In the genomic region with DNA sequence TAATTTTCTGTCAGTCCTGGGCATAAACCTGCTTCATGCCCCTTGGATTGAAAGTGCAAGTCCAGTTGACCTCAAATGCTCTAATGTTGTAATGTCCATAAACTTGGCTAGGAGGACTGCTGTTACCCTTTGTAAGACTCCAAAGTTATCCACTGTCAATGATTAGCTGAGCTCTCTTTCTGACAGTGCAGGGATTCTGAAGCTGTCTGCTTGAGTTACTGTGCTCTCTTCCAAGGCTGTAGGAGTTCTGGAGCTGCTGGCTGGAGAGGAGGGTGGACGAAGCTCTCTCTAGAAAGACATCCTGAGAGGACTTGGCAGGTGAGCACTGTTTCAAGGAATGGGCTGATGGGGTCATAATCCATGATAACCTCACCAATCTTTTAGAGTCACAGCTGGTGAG, we compare ENCODE assay signal across 17 cellular contexts. TPM values are rescaled to one million over a fixed set of nuclear protein-coding genes. Genes with fewer than 3 reads are reported as not detected.
"Had no signal": no experiment of that assay in that cellular context is flagged by ENCODE, and none has a peak within 500 bp of the region (broad histone marks: within the 10 kb centered on the region; RNA-seq: fewer than 3 reads in every experiment).

A gene with protein sequence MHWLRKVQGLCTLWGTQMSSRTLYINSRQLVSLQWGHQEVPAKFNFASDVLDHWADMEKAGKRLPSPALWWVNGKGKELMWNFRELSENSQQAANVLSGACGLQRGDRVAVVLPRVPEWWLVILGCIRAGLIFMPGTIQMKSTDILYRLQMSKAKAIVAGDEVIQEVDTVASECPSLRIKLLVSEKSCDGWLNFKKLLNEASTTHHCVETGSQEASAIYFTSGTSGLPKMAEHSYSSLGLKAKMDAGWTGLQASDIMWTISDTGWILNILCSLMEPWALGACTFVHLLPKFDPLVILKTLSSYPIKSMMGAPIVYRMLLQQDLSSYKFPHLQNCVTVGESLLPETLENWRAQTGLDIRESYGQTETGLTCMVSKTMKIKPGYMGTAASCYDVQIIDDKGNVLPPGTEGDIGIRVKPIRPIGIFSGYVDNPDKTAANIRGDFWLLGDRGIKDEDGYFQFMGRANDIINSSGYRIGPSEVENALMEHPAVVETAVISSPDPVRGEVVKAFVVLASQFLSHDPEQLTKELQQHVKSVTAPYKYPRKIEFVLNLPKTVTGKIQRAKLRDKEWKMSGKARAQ (plus strand): TSS at position 158 of the 400 bp plus-strand sequence. CDS start 8,594 bp downstream, outside the sequence.

RNA-seq across cellular contexts. Expression of the gene that starts here (rescaled TPM):
- total RNA-seq: cerebellum, dorsolateral prefrontal cortex, endothelial cell of umbilical vein, esophagus mucosa, esophagus squamous epithelium, glomerular endothelial cell, heart right ventricle, kidney epithelial cell, left cardiac atrium, left ventricle myocardium inferior, lower leg skin, lower lobe of right lung, mesenteric fat pad, mesothelial cell of epicardium, mucosa of descending colon, myocyte had no signal
- polyA plus RNA-seq: heart right ventricle, immature natural killer cell had no signal
